8 cellular contexts compared by ENCODE assay signal in the genomic region with DNA sequence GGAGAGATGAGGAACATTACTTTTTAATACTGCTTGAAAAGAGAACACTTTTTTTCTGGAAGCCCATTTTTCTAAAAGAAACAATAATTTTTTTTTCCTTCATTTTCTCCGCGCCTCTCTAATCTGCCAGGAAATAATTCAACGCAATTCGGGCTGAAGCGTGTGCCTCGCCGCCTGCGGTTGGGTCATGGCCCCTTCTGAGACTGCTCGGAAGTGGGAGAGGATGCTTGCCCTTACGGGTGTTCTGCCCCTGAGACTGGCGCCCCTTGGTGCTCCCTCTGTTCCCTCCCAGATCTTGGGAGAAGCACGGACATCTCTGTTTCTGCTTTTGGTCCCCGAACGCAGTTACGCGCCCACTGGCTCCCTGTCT. TPM values are rescaled to one million over a fixed set of nuclear protein-coding genes. Genes with fewer than 3 reads are reported as not detected.
A peak's percentile ranks its signal among the peaks of the same experiment; 100 is the strongest.
DNase-seq lines count a peak whose midpoint lies in the region; ATAC-seq lines count a peak whose summit lies in the region.

No MANE protein-coding gene starts in this region.

- H3K4me3 Mint-ChIP-seq in central memory CD8-positive, alpha-beta T cell = peak overlapping the region; percentile 73
- H3K4me3 Mint-ChIP-seq in natural killer cell treated with Interleukin-12 subunit alpha and Interleukin-12 subunit beta and Interleukin-15 and Interleukin-18, amount 100 ng/mL, for 72 hours = peak overlapping the region; percentile 75

- no peaks in the 10 kb centered on the region for H3K9me3 Mint-ChIP-seq in central memory CD8-positive, alpha-beta T cell
- no peaks in the 10 kb centered on the region for H3K9me3 Mint-ChIP-seq in natural killer cell treated with Interleukin-12 subunit alpha and Interleukin-12 subunit beta and Interleukin-15 and Interleukin-18, amount 100 ng/mL, for 72 hours

- no peak overlapping the region for H3K27ac Mint-ChIP-seq in central memory CD8-positive, alpha-beta T cell (ENCODE audit: low read depth)
- H3K27ac Mint-ChIP-seq in natural killer cell treated with Interleukin-12 subunit alpha and Interleukin-12 subunit beta and Interleukin-15 and Interleukin-18, amount 100 ng/mL, for 72 hours = no peak overlapping the region

- DNase-seq in DMS114 treated with DMSO at 0.1 percent for 48 hours (lab: John Stamatoyannopoulos, UW; ENCODE audit: unreplicated experiment) (peak; percentile 24), cerebellum (ENCODE audit: low spot score) (no peak), NCI-H226 (no peak), hippocampal formation (lab: John Stamatoyannopoulos, UW) (no peak)
- DNase-seq in central memory CD8-positive, alpha-beta T cell (ENCODE audit: low spot score in 2 of 2) = no peak
- no peak for DNase-seq in natural killer cell treated with Interleukin-12 subunit alpha and Interleukin-12 subunit beta and Interleukin-15 and Interleukin-18, amount 100 ng/mL, for 72 hours (ENCODE audit: low spot score)

- peak; percentile 7 for ATAC-seq in HG02973 (IDR thresholded peaks at IDR 0.05; ENCODE audit: unreplicated experiment)
- no peak for ATAC-seq in central memory CD8-positive, alpha-beta T cell (replicated peaks; ENCODE audit: extremely low read depth, poor library complexity, severe bottlenecking)
- peak; percentile 55 to 70 for ATAC-seq in natural killer cell treated with Interleukin-12 subunit alpha and Interleukin-12 subunit beta and Interleukin-15 and Interleukin-18, amount 100 ng/mL, for 72 hours
- no peak for ATAC-seq in GM18873 (IDR thresholded peaks at IDR 0.05; ENCODE audit: low FRiP score, unreplicated experiment)

- peaks cover 76% of the 10 kb centered on the region for H3K27me3 Mint-ChIP-seq in central memory CD8-positive, alpha-beta T cell
- H3K27me3 Mint-ChIP-seq in natural killer cell treated with Interleukin-12 subunit alpha and Interleukin-12 subunit beta and Interleukin-15 and Interleukin-18, amount 100 ng/mL, for 72 hours = peaks cover 21 to 48% of the 10 kb centered on the region in 2 donors

- peaks cover 23% of the 10 kb centered on the region for H3K4me1 Mint-ChIP-seq in central memory CD8-positive, alpha-beta T cell
- H3K4me1 Mint-ChIP-seq in natural killer cell treated with Interleukin-12 subunit alpha and Interleukin-12 subunit beta and Interleukin-15 and Interleukin-18, amount 100 ng/mL, for 72 hours (ENCODE audit: low read depth in 2 of 2) = peaks cover 7 to 14% of the 10 kb centered on the region in 2 donors

- no peaks in the 10 kb centered on the region for H3K36me3 Mint-ChIP-seq in central memory CD8-positive, alpha-beta T cell (ENCODE audit: insufficient read depth)
- H3K36me3 Mint-ChIP-seq in natural killer cell treated with Interleukin-12 subunit alpha and Interleukin-12 subunit beta and Interleukin-15 and Interleukin-18, amount 100 ng/mL, for 72 hours = no peaks in the 10 kb centered on the region

RNA-seq across cellular contexts. Expression of gene TBC1D30, which starts 0.3 kb away (rescaled TPM):
- 1 to 10 TPM; 1.1 TPM for total RNA-seq in natural killer cell treated with Interleukin-12 subunit alpha and Interleukin-12 subunit beta and Interleukin-15 and Interleukin-18, amount 100 ng/mL, for 72 hours
- total RNA-seq in cerebellum = 30.9 TPM

Comparison
In these comparisons a context has a peak if more than half of its experiments do, and no peak if none do; other contexts are left out.
1. ATAC-seq: peak in HG02973 (single experiment) and natural killer cell treated with Interleukin-12 subunit alpha and Interleukin-12 subunit beta and Interleukin-15 and Interleukin-18, amount 100 ng/mL, for 72 hours (2 of 2); none in central memory CD8-positive, alpha-beta T cell (single experiment) and GM18873 (single experiment).
2. RNA of gene TBC1D30, which starts 0.3 kb away (total RNA-seq): 30.9 TPM in cerebellum (single experiment); 1.1 TPM in natural killer cell treated with Interleukin-12 subunit alpha and Interleukin-12 subunit beta and Interleukin-15 and Interleukin-18, amount 100 ng/mL, for 72 hours; every median in the first group is over 10 times any median in the second.